Comparison of ENCODE assay signal across 19 cellular contexts in genomic region chr5:139838381-139839197, GRCh38. TPM values are rescaled to one million over a fixed set of nuclear protein-coding genes. Genes with fewer than 3 reads are reported as not detected.
"Had no signal": no experiment of that assay in that cellular context is flagged by ENCODE, and none has a peak within 500 bp of the region (broad histone marks: within the 10 kb centered on the region; RNA-seq: fewer than 3 reads in every experiment).

No MANE protein-coding gene starts in this region.

- H3K4me1 Mint-ChIP-seq: endodermal cell, immature natural killer cell, naive B cell had no signal

- H3K9me3 Mint-ChIP-seq: endodermal cell; immature natural killer cell; naive B cell; stimulated activated naive CD8-positive, alpha-beta T cell treated with anti-CD3 and anti-CD28 coated beads, Interleukin-15, Interleukin-2, amounts not matched to agents 100 ng/mL and 50 ng/mL, for 24 hours had no signal

- H3K27me3 ChIP-seq: right atrium auricular region, testis, tibial nerve had no signal

- H3K4me3 ChIP-seq: coronary artery, right atrium auricular region, testis, tibial nerve had no signal

- DNase-seq: effector CD4-positive, alpha-beta T cell; endodermal cell; erythroblast; foreskin keratinocyte; immature natural killer cell; left cardiac atrium; left ventricle myocardium superior; mesendoderm; naive B cell; small intestine; stimulated activated CD4-positive, alpha-beta T cell treated with anti-CD3 and anti-CD28 coated beads, Interleukin-2, amount 100 ng/mL, for 48 hours; testis had no signal

- ATAC-seq: foreskin keratinocyte, left cardiac atrium, left ventricle myocardium superior had no signal

- H3K27ac ChIP-seq: coronary artery, foreskin keratinocyte, right atrium auricular region, testis, tibial nerve had no signal

- H3K4me3 Mint-ChIP-seq: endodermal cell; immature natural killer cell; naive B cell; stimulated activated naive CD8-positive, alpha-beta T cell treated with anti-CD3 and anti-CD28 coated beads, Interleukin-15, Interleukin-2, amounts not matched to agents 100 ng/mL and 50 ng/mL, for 24 hours had no signal

- H3K4me1 ChIP-seq: foreskin keratinocyte, right atrium auricular region, testis, tibial nerve had no signal

- H3K27ac Mint-ChIP-seq: endodermal cell; immature natural killer cell; naive B cell; stimulated activated naive CD8-positive, alpha-beta T cell treated with anti-CD3 and anti-CD28 coated beads, Interleukin-15, Interleukin-2, amounts not matched to agents 100 ng/mL and 50 ng/mL, for 24 hours had no signal

- H3K36me3 ChIP-seq: right atrium auricular region, tibial nerve had no signal

- H3K9me3 ChIP-seq: right atrium auricular region, testis, tibial nerve had no signal

RNA-seq across cellular contexts. Expression of gene PSD2, which starts 43.0 kb away (rescaled TPM):
- total RNA-seq: dermis microvascular lymphatic vessel endothelial cell, endothelial cell of umbilical vein, foreskin keratinocyte, left ventricle myocardium superior had no signal
- polyA plus RNA-seq: endothelial cell of umbilical vein, foreskin keratinocyte, keratinocyte had no signal
